Comparison of ENCODE assay signal across 20 cellular contexts in genomic region chr20:44405246-44405645, GRCh38. TPM values are rescaled to one million over a fixed set of nuclear protein-coding genes. Genes with fewer than 3 reads are reported as not detected.
DNase-seq lines count a peak whose midpoint lies in the region; ATAC-seq, FAIRE-seq and TF ChIP-seq lines count a peak whose summit lies in the region.
"Had no signal": no experiment of that assay in that cellular context is flagged by ENCODE, and none has a peak within 500 bp of the region (broad histone marks: within the 10 kb centered on the region; RNA-seq: fewer than 3 reads in every experiment).

No MANE protein-coding gene starts in this region.

- DNase-seq in HepG2 (ENCODE audit: low spot score) = no peak
- DNase-seq in right lobe of liver = no peak
- DNase-seq in HTR-8/SVneo (ENCODE audit: insufficient read length, low spot score) = peak; percentile 60
- DNase-seq in fibroblast of gingiva (ENCODE audit: low read depth) = peak; percentile 15
- no peak for DNase-seq in GM19240 (ENCODE audit: insufficient read length, low spot score)
- no peak for DNase-seq in T-helper 17 cell
- DNase-seq in hippocampal formation (lab: John Stamatoyannopoulos, UW) = no peak
- DNase-seq: CD8-positive, alpha-beta T cell; GDM1; MG63; NCI-H1092 treated with DMSO at 0.1 percent for 48 hours; NCI-H1694 treated with DMSO at 0.1 percent for 48 hours; NCI-H446; PC-3; T-helper 1 cell had no signal

- WGBS in HepG2 (ENCODE audit: low lambda C conversion rate) = 91% methylated on average over 6 of the region's 6 CpGs
- WGBS in right lobe of liver (ENCODE audit: insufficient coverage, low coverage, low lambda C conversion rate, missing lambda C conversion rate) = 42% methylated on average over 4 of the region's 6 CpGs

- H4K20me1 ChIP-seq in HepG2 (ENCODE audit: insufficient read depth, low read length) = peaks cover 17% of the 10 kb centered on the region; the same call in 1 of the 2 replicates

- H3K36me3 ChIP-seq in HepG2 (replicated peaks in 1 of 2; ENCODE audit: control insufficient read depth in 1 of 2, insufficient read depth in 2 of 2, low read length in 2 of 2) (peaks cover 38 to 50% of the 10 kb centered on the region in 2 experiments), right lobe of liver (peaks cover 0 to 54% (median 24%) of the 10 kb centered on the region in 4 donors)
- H3K36me3 ChIP-seq: MG63 had no signal

- TF ChIP-seq CTCF in HepG2 (CRISPR knock-in tag; IDR thresholded peaks at IDR 0.05) = no peak
- no peak for TF ChIP-seq CTCF in right lobe of liver (IDR thresholded peaks at IDR 0.05)

- ATAC-seq in HepG2 (no peak), right lobe of liver (no peak), T-helper 17 cell (no peak)
- ATAC-seq: CD8-positive, alpha-beta T cell; PC-3 had no signal

- no peak for FAIRE-seq in HepG2 (lab: Jason Lieb, UNC)
- no peak for FAIRE-seq in HTR-8/SVneo (lab: Jason Lieb, UNC)
- FAIRE-seq: GM12891, GM18507 had no signal

- intact Hi-C loops in HepG2 (cut with micrococcal nuclease; ENCODE audit: unreplicated experiment) = no loop called here
- intact Hi-C loops in right lobe of liver (cut with DNase I) = loop anchor here in 1 of 2 donors (10.0 kb wide), 1 partner anchor 50 kb away; no protein-coding TSS in a partner anchor

- H3K4me2 ChIP-seq in HepG2 (ENCODE audit: low read depth, low read length) = peak overlapping the region; percentile 11; the same call in 1 of the 2 replicates
- H3K4me2 ChIP-seq: KMS-11 had no signal

- no peak overlapping the region for H3K27ac Mint-ChIP-seq in T-helper 17 cell
- H3K27ac Mint-ChIP-seq: CD8-positive, alpha-beta T cell had no signal

- H3K9me3 ChIP-seq in HepG2 (ENCODE audit: low read length) (no peaks in the 10 kb centered on the region), right lobe of liver (no peaks in the 10 kb centered on the region), T-helper 17 cell (ENCODE audit: control insufficient read depth, low read length, poor library complexity, severe bottlenecking) (no peaks in the 10 kb centered on the region)
- H3K9me3 ChIP-seq: MG63 had no signal

- in situ Hi-C loops in HepG2 (cut with HindIII; ENCODE audit: extremely low pct_ligation_motif_present, low pct_unique_long_range_greater_than_20kb) = no loop called here

- H3K4me3 ChIP-seq in HepG2 (replicated peaks in 1 of 3; ENCODE audit: insufficient read depth in 1 of 3, low read depth in 2 of 3, low read length in 3 of 3) = no peak overlapping the region
- no peak overlapping the region for H3K4me3 ChIP-seq in right lobe of liver
- H3K4me3 ChIP-seq: MG63, SK-N-MC had no signal

- H3K9ac ChIP-seq in HepG2 (ENCODE audit: insufficient read depth, low read depth, low read length) = no peak overlapping the region
- H3K9ac ChIP-seq: KMS-11 had no signal

- TF ChIP-seq POLR2A in HepG2 (IDR thresholded peaks at IDR 0.05; ENCODE audit: insufficient read depth in 1 of 2, low read depth in 2 of 2, low read length in 2 of 2) (no peak), right lobe of liver (IDR thresholded peaks at IDR 0.05) (no peak)

- CTCF ChIA-PET in HepG2 (lab: Yijun Ruan, JAX; ENCODE audit: low intra/inter-chr PET ratio, low total read pairs) = no interaction called here

- H3K4me1 ChIP-seq in HepG2 (ENCODE audit: insufficient read depth, low read length) (peaks cover 86% of the 10 kb centered on the region), right lobe of liver (peaks cover 0 to 59% (median 16%) of the 10 kb centered on the region in 4 donors)

- H3K79me2 ChIP-seq in HepG2 (ENCODE audit: insufficient read depth, low read length) = peaks cover 59% of the 10 kb centered on the region

- H2AFZ ChIP-seq in HepG2 (ENCODE audit: low read length) = no peak overlapping the region

- TF ChIP-seq EP300 in HepG2 (IDR thresholded peaks at IDR 0.05; ENCODE audit: low read depth in 2 of 2, low read length in 2 of 2) (no peak), HepG2 (CRISPR knock-in tag; IDR thresholded peaks at IDR 0.05; ENCODE audit: borderline replicate concordance) (no peak)

- H3K27me3 Mint-ChIP-seq in T-helper 17 cell = peaks cover 8% of the 10 kb centered on the region

- H3K36me3 Mint-ChIP-seq in T-helper 17 cell (ENCODE audit: low read depth) = no peaks in the 10 kb centered on the region
- H3K36me3 Mint-ChIP-seq: CD8-positive, alpha-beta T cell had no signal

- BruUV-seq in HepG2 (replicated peaks; lab: Mats Ljungman, UMichigan) = no TSS peak

- POLR2A ChIA-PET in HepG2 (lab: Yijun Ruan, JAX) = interaction anchor here (1.1 to 11.5 kb wide), 5 partner anchors 10 to 56 kb away, joined by 3 to 556 read pairs (median 10); no protein-coding TSS in a partner anchor

- H3K4me1 Mint-ChIP-seq in T-helper 17 cell = no peaks in the 10 kb centered on the region

- no peak overlapping the region for H3K4me3 Mint-ChIP-seq in T-helper 17 cell
- H3K4me3 Mint-ChIP-seq: CD8-positive, alpha-beta T cell had no signal

- H3K27ac ChIP-seq in HepG2 (ENCODE audit: extremely low read length, insufficient read depth, low read length) (peak overlapping the region; percentile 31), right lobe of liver (peak overlapping the region in 1 of 3 donors; percentile 5)
- H3K27ac ChIP-seq: KMS-11, SK-N-MC had no signal

- H3K27me3 ChIP-seq in HepG2 (ENCODE audit: control insufficient read depth in 1 of 2, insufficient read depth in 2 of 2, low read length in 2 of 2) = no peaks in the 10 kb centered on the region; a peak in 1 of 5 replicates
- H3K27me3 ChIP-seq in right lobe of liver = no peaks in the 10 kb centered on the region
- H3K27me3 ChIP-seq: MG63 had no signal

- no peak for TF ChIP-seq RAD21 in HepG2 (CRISPR knock-in tag; IDR thresholded peaks at IDR 0.05)

TF ChIP-seq in HepG2, 621 proteins besides CTCF, POLR2A, EP300 and RAD21:
- TF ChIP-seq RBM22 (optimal IDR thresholded peaks at IDR 0.05; ENCODE audit: low read length) (peak; percentile 21), EED (CRISPR knock-in tag; IDR thresholded peaks at IDR 0.05) (no peak), SAFB2 (CRISPR knock-in tag; IDR thresholded peaks at IDR 0.05; ENCODE audit: borderline replicate concordance, low read depth) (no peak)

RNA-seq across cellular contexts. Expression of gene HNF4A, which starts 49.7 kb away (rescaled TPM):
- total RNA-seq in HepG2 (2016; rRNA removed; fragmentation: Illumina TruSeq; extraction: Trizol) = 169 and 190 TPM in 2 replicates
- 29.0 and 32.3 TPM in 2 replicates for total RNA-seq in HepG2 (2016; cell fraction: cytosol; rRNA removed; fragmentation: Illumina TruSeq; extraction: Trizol; ENCODE audit: low read depth)
- total RNA-seq in HepG2 (2016; cell fraction: insoluble cytoplasmic fraction; rRNA removed; fragmentation: Illumina TruSeq; extraction: Trizol) = 151 and 173 TPM in 2 replicates
- 112 and 124 TPM in 2 replicates for total RNA-seq in HepG2 (2016; cell fraction: membrane; rRNA removed; fragmentation: Illumina TruSeq; extraction: Trizol)
- total RNA-seq in HepG2 (2016; cell fraction: nucleus; rRNA removed; fragmentation: Illumina TruSeq; extraction: Trizol) = 102 and 116 TPM in 2 replicates
- polyA plus RNA-seq in HepG2 (2011; rRNA removed) = 80.9 and 112 TPM in 2 replicates
- polyA plus RNA-seq in HepG2 (2011; cell fraction: cytosol; rRNA removed) = 42.6 and 51.4 TPM in 2 replicates
- 155 and 166 TPM in 2 replicates for polyA plus RNA-seq in HepG2 (2011; cell fraction: nucleus; rRNA removed)
- 118 and 127 TPM in 2 replicates for polyA plus RNA-seq in HepG2 (2012)
- polyA plus RNA-seq in HepG2 (2016; cell fraction: cytosol; fragmentation: Illumina TruSeq; extraction: Trizol; ENCODE audit: low read depth) = 15.4 and 16.4 TPM in 2 replicates
- 119 and 153 TPM in 2 replicates for polyA plus RNA-seq in HepG2 (2016; cell fraction: insoluble cytoplasmic fraction; fragmentation: Illumina TruSeq; extraction: Trizol; ENCODE audit: low read depth)
- 46.6 and 47.5 TPM in 2 replicates for polyA plus RNA-seq in HepG2 (2016; cell fraction: membrane; fragmentation: Illumina TruSeq; extraction: Trizol; ENCODE audit: low read depth)
- 182 and 192 TPM in 2 replicates for polyA plus RNA-seq in HepG2 (2016; cell fraction: nucleus; fragmentation: Illumina TruSeq; extraction: Trizol; ENCODE audit: insufficient read depth, low read depth)
- 4.8 and 366 TPM in 2 replicates for polyA minus RNA-seq in HepG2 (2011; rRNA and poly(A)+ RNA removed; ENCODE audit: low replicate concordance)
- 84.1 and 95.5 TPM in 2 replicates for polyA minus RNA-seq in HepG2 (2011; cell fraction: cytosol; rRNA and poly(A)+ RNA removed)
- 74.7 and 93.0 TPM in 2 replicates for polyA minus RNA-seq in HepG2 (2011; cell fraction: nucleus; rRNA and poly(A)+ RNA removed)
- 100 to 1,000 TPM; 101 to 255 (median 157) TPM for total RNA-seq in right lobe of liver
- total RNA-seq in T-helper 17 cell = not detected
- total RNA-seq: CD8-positive, alpha-beta T cell; H4; PC-3 had no signal

Comparison
In these comparisons a context has a peak if more than half of its experiments do, and no peak if none do; other contexts are left out.
1. DNase-seq: peak in HTR-8/SVneo (single experiment) and fibroblast of gingiva (single experiment); none in HepG2 (single experiment), right lobe of liver (0 of 3), GM19240 (single experiment), T-helper 17 cell (0 of 3) and hippocampal formation (0 of 2).
2. RNA of gene HNF4A, which starts 49.7 kb away (total RNA-seq): 101 to 255 TPM in right lobe of liver and 29.0 to 190 TPM in HepG2; not detected in T-helper 17 cell; every median in the first group is over 10 times any median in the second.